In genomic region chr2:174844295-174844708, GRCh38 we compare ENCODE assay signal across 13 cellular contexts.
A peak's percentile ranks its signal among the peaks of the same experiment; 100 is the strongest.
DNase-seq lines count a peak whose midpoint lies in the region; ATAC-seq, FAIRE-seq and TF ChIP-seq lines count a peak whose summit lies in the region.
"Had no signal": no experiment of that assay in that cellular context is flagged by ENCODE, and none has a peak within 500 bp of the region (broad histone marks: within the 10 kb centered on the region; RNA-seq: fewer than 3 reads in every experiment).

No MANE protein-coding gene starts in this region.

- no peaks in the 10 kb centered on the region for H4K20me1 ChIP-seq in fibroblast of lung (ENCODE audit: control insufficient read depth, extremely low read depth, insufficient read depth, low read length)

- H3K4me1 ChIP-seq in SJCRH30 (peaks cover 44% of the 10 kb centered on the region), fibroblast of lung (ENCODE audit: control insufficient read depth, extremely low read depth, insufficient read depth, low read length) (peaks cover 8% of the 10 kb centered on the region)

- TF ChIP-seq CTCF in fibroblast of lung (conservative IDR thresholded peaks at IDR 0.05 in 1 of 2, IDR thresholded peaks at IDR 0.05 in 1 of 2; ENCODE audit: low read depth in 1 of 2, low read length in 2 of 2) = no peak
- TF ChIP-seq CTCF in RWPE1 (conservative IDR thresholded peaks at IDR 0.05; ENCODE audit: low read depth) = no peak

- ATAC-seq in HG02798 (IDR thresholded peaks at IDR 0.05; ENCODE audit: poor library complexity, unreplicated experiment) = no peak
- ATAC-seq: K562 had no signal

- no peak overlapping the region for H2AFZ ChIP-seq in fibroblast of lung (ENCODE audit: low read length)

- DNase-seq in stimulated activated CD4-positive, alpha-beta T cell treated with anti-CD3 and anti-CD28 coated beads, Interleukin-4, amount 100 ng/mL, for 24 hours = peak; percentile 33
- no peak for DNase-seq in stimulated activated CD4-positive, alpha-beta T cell treated with anti-CD3 and anti-CD28 coated beads, Interleukin-12 subunit alpha, Interleukin-12 subunit beta, amount 100 ng/mL, for 4 hours
- DNase-seq in SJCRH30 (peak; percentile 14 to 64), fibroblast of lung (ENCODE audit: low read depth in 2 of 2) (no peak), SW 1271 (lab: John Stamatoyannopoulos, UW) (no peak), RWPE1 (ENCODE audit: low spot score) (no peak), RCC 7860 (ENCODE audit: low spot score) (no peak)
- DNase-seq: activated gamma-delta T cell, H7, NCI-H2029 treated with DMSO at 0.1 percent for 48 hours, RPMI8226 had no signal

- H3K9ac ChIP-seq in fibroblast of lung (ENCODE audit: insufficient read depth, low read length) = peak overlapping the region; percentile 60

- no peak overlapping the region for H3K4me3 ChIP-seq in SJCRH30
- H3K4me3 ChIP-seq in fibroblast of lung (replicated peaks in 1 of 4; ENCODE audit: control extremely low read depth in 1 of 4, insufficient read depth in 1 of 4, low read depth in 3 of 4, low read length in 4 of 4) = peak overlapping the region; percentile 58 to 92 (median 70)
- H3K4me3 ChIP-seq: K562 had no signal

- no peak for FAIRE-seq in RCC 7860 (lab: Jason Lieb, UNC)
- FAIRE-seq: K562 had no signal

- H3K36me3 ChIP-seq in SJCRH30 (no peaks in the 10 kb centered on the region), fibroblast of lung (ENCODE audit: control insufficient read depth, insufficient read depth, low read length) (no peaks in the 10 kb centered on the region)

- CTCF ChIA-PET in RWPE1 (lab: Yijun Ruan, JAX) = no interaction called here

- peak overlapping the region; percentile 67 for H3K4me2 ChIP-seq in fibroblast of lung (ENCODE audit: extremely low read depth, insufficient read depth, low read length)

- H3K9me3 ChIP-seq in SJCRH30 (replicated peaks) = no peaks in the 10 kb centered on the region
- no peaks in the 10 kb centered on the region for H3K9me3 ChIP-seq in fibroblast of lung (ENCODE audit: control insufficient read depth, insufficient read depth, low read depth, low read length)

- H3K27me3 ChIP-seq in SJCRH30 = no peaks in the 10 kb centered on the region
- H3K27me3 ChIP-seq in fibroblast of lung (ENCODE audit: control insufficient read depth, insufficient read depth, low read length) = no peaks in the 10 kb centered on the region

- POLR2A ChIA-PET in RWPE1 (lab: Yijun Ruan, JAX; ENCODE audit: low non-redundant PET) = no interaction called here

- H3K79me2 ChIP-seq in fibroblast of lung (ENCODE audit: control insufficient read depth, insufficient read depth, low read length) = peaks cover 80% of the 10 kb centered on the region

- no peak overlapping the region for H3K27ac ChIP-seq in SJCRH30
- peak overlapping the region; percentile 39 for H3K27ac ChIP-seq in fibroblast of lung (ENCODE audit: insufficient read depth, low read length)
- H3K27ac ChIP-seq in RWPE1 = no peak overlapping the region

Comparison
In these comparisons a context has a peak if more than half of its experiments do, and no peak if none do; other contexts are left out.
1. DNase-seq: peak in stimulated activated CD4-positive, alpha-beta T cell treated with anti-CD3 and anti-CD28 coated beads, Interleukin-4, amount 100 ng/mL, for 24 hours (single experiment) and SJCRH30 (2 of 2); none in stimulated activated CD4-positive, alpha-beta T cell treated with anti-CD3 and anti-CD28 coated beads, Interleukin-12 subunit alpha, Interleukin-12 subunit beta, amount 100 ng/mL, for 4 hours (single experiment), fibroblast of lung (0 of 2), SW 1271 (0 of 2), RWPE1 (single experiment) and RCC 7860 (single experiment).